In genomic region chr16:85614338-85615013, GRCh38 we compare ENCODE assay signal across 9 cellular contexts. TPM values are rescaled to one million over a fixed set of nuclear protein-coding genes. Genes with fewer than 3 reads are reported as not detected.
A peak's percentile ranks its signal among the peaks of the same experiment; 100 is the strongest.
DNase-seq lines count a peak whose midpoint lies in the region; ATAC-seq, FAIRE-seq and TF ChIP-seq lines count a peak whose summit lies in the region.
"Had no signal": no experiment of that assay in that cellular context is flagged by ENCODE, and none has a peak within 500 bp of the region (broad histone marks: within the 10 kb centered on the region; RNA-seq: fewer than 3 reads in every experiment).

No MANE protein-coding gene starts in this region.

- DNase-seq in GM12864 (ENCODE audit: low read depth) = no peak
- no peak for DNase-seq in PC-3
- no peak for DNase-seq in esophagus muscularis mucosa (ENCODE audit: extremely low spot score)
- DNase-seq in sigmoid colon = no peak
- DNase-seq in GM19239 (ENCODE audit: insufficient read length, low spot score) = no peak
- DNase-seq in GM20000 (ENCODE audit: low spot score) = no peak
- DNase-seq in germinal center (ENCODE audit: low spot score) = no peak

- H3K4me3 ChIP-seq in GM12864 (ENCODE audit: low read depth, low read length) = peak overlapping the region; percentile 67
- H3K4me3 ChIP-seq in PC-3 (ENCODE audit: low read length) = peak overlapping the region; percentile 87
- peak overlapping the region; percentile 71 to 94 (median 74) for H3K4me3 ChIP-seq in esophagus muscularis mucosa
- peak overlapping the region; percentile 51 to 71 (median 68) for H3K4me3 ChIP-seq in sigmoid colon

- intact Hi-C loops in PC-3 (cut with micrococcal nuclease) = loop anchor here (10.0 kb wide), 1 partner anchor 220 kb away; no protein-coding TSS in a partner anchor
- intact Hi-C loops in esophagus muscularis mucosa (cut with DNase I) = loop anchor here (10.0 kb wide), 1 partner anchor 300 kb away; no protein-coding TSS in a partner anchor
- intact Hi-C loops in sigmoid colon (cut with DNase I) = loop anchor here (5.0 to 10.0 kb wide), 2 partner anchors 152 to 310 kb away; no protein-coding TSS in a partner anchor

- POLR2A ChIA-PET in PC-3 (lab: Charles Lee; ENCODE audit: unreplicated experiment) = no interaction called here

- 69% methylated on average over 31 of the region's 41 CpGs for WGBS in esophagus muscularis mucosa
- WGBS in sigmoid colon, 2 donors = 10 to 36% methylated on average over 41 of the region's 41 CpGs

- peaks cover 36% of the 10 kb centered on the region for H4K20me1 ChIP-seq in PC-3 (ENCODE audit: low read length)

- H3K9me2 ChIP-seq in PC-3 (replicated peaks; ENCODE audit: low read length) = no peaks in the 10 kb centered on the region

- H3K9ac ChIP-seq in PC-3 (ENCODE audit: low read length) = peak overlapping the region; percentile 30

- BruUV-seq in PC-3 (replicated peaks; lab: Mats Ljungman, UMichigan) = TSS peak; percentile 34

- CTCF ChIA-PET in PC-3 (lab: Charles Lee) = no interaction called here

- H3K36me3 ChIP-seq in PC-3 (ENCODE audit: low read depth, low read length) = peaks cover 3% of the 10 kb centered on the region; the same call in 1 of the 2 replicates
- no peaks in the 10 kb centered on the region for H3K36me3 ChIP-seq in esophagus muscularis mucosa
- no peaks in the 10 kb centered on the region for H3K36me3 ChIP-seq in sigmoid colon

- H3K4me1 ChIP-seq in PC-3 (ENCODE audit: insufficient read depth, low read length) (peaks cover 44% of the 10 kb centered on the region), esophagus muscularis mucosa (peaks cover 62 to 77% (median 75%) of the 10 kb centered on the region in 4 donors), sigmoid colon (peaks cover 0 to 82% (median 69%) of the 10 kb centered on the region in 4 donors)

- TF ChIP-seq EP300 in esophagus muscularis mucosa (IDR thresholded peaks at IDR 0.05) = no peak
- TF ChIP-seq EP300 in sigmoid colon (IDR thresholded peaks at IDR 0.05) = no peak

- peak overlapping the region; percentile 91 for H3K4me2 ChIP-seq in PC-3 (ENCODE audit: low read length)

- H3K27me3 ChIP-seq in PC-3 (ENCODE audit: low read length) = no peaks in the 10 kb centered on the region
- no peaks in the 10 kb centered on the region for H3K27me3 ChIP-seq in esophagus muscularis mucosa
- no peaks in the 10 kb centered on the region for H3K27me3 ChIP-seq in sigmoid colon

- H2AFZ ChIP-seq in PC-3 (ENCODE audit: low read length) = no peak overlapping the region

- no peaks in the 10 kb centered on the region for H3K9me3 ChIP-seq in PC-3 (ENCODE audit: low read length)
- no peaks in the 10 kb centered on the region for H3K9me3 ChIP-seq in esophagus muscularis mucosa
- no peaks in the 10 kb centered on the region for H3K9me3 ChIP-seq in sigmoid colon

- no peak for FAIRE-seq in GM19239 (lab: Jason Lieb, UNC)
- FAIRE-seq: endometrium had no signal

- TF ChIP-seq CTCF in GM12864 (IDR thresholded peaks at IDR 0.05; ENCODE audit: low read depth, low read length, missing control alignments) (no peak), PC-3 (conservative IDR thresholded peaks at IDR 0.05; ENCODE audit: low read depth, low read length) (no peak), esophagus muscularis mucosa (IDR thresholded peaks at IDR 0.05) (no peak), sigmoid colon (IDR thresholded peaks at IDR 0.05) (no peak), GM20000 (IDR thresholded peaks at IDR 0.05; ENCODE audit: extremely low read depth, missing control alignments) (no peak)

- no peak for TF ChIP-seq POLR2A in esophagus muscularis mucosa (IDR thresholded peaks at IDR 0.05; ENCODE audit: low read depth)
- no peak for TF ChIP-seq POLR2A in sigmoid colon (IDR thresholded peaks at IDR 0.05)

- peaks cover 59% of the 10 kb centered on the region for H3K79me2 ChIP-seq in PC-3 (ENCODE audit: low read length)

- H3K27ac ChIP-seq in PC-3 (ENCODE audit: low read length) (peak overlapping the region; percentile 31), esophagus muscularis mucosa (replicated peaks in 1 of 4) (peak overlapping the region; percentile 87 to 92 (median 90)), sigmoid colon (peak overlapping the region; percentile 93 to 97 (median 95))

- ATAC-seq in PC-3 = no peak
- no peak for ATAC-seq in GM18498 (IDR thresholded peaks at IDR 0.05; ENCODE audit: unreplicated experiment)

- peaks cover 5% of the 10 kb centered on the region for H3F3A ChIP-seq in PC-3 (ENCODE audit: low read length, unreplicated experiment)

RNA-seq across cellular contexts. Expression of gene GSE1, which starts 1.4 kb away (rescaled TPM):
- total RNA-seq in PC-3 (2014; rRNA removed) = 38.4 and 60.8 TPM in 2 replicates
- 10 to 100 TPM; 45.4 to 79.4 (median 49.5) TPM for total RNA-seq in esophagus muscularis mucosa
- 10 to 100 TPM; 30.8 to 76.7 (median 47.3) TPM for total RNA-seq in sigmoid colon
- polyA plus RNA-seq in sigmoid colon = 10 to 100 TPM; 12.0 to 49.5 (median 19.4) TPM

Comparison
In these comparisons a context has a peak if more than half of its experiments do, and no peak if none do; other contexts are left out.
1. H3K27ac ChIP-seq: peak in every context shown above with its lines; median percentile 95 in sigmoid colon; 90 in esophagus muscularis mucosa; 31 in PC-3.